Comparison of ENCODE assay signal across 8 cellular contexts in the genomic region with DNA sequence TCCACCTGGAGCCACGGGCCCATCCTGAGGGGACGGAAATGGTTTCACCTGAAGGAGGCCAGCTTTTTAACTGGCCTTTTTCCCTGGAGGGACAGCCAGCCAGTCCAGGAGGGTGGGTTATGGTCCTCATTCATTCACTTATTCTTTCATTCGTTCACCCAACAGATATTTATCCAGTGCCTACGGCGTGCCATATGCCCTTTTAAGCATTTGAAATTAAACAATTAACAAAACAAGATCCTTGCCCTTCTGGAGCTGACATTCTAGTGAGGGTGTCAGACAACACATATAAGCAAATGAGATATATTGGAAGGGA. TPM values are rescaled to one million over a fixed set of nuclear protein-coding genes. Genes with fewer than 3 reads are reported as not detected.
DNase-seq lines count a peak whose midpoint lies in the region; ATAC-seq and TF ChIP-seq lines count a peak whose summit lies in the region.

No MANE protein-coding gene starts in this region.

- ATAC-seq in CD8-positive, alpha-beta T cell = no peak
- ATAC-seq in GM21723 (IDR thresholded peaks at IDR 0.05; ENCODE audit: unreplicated experiment) (no peak), GM18868 (IDR thresholded peaks at IDR 0.05; ENCODE audit: unreplicated experiment) (no peak)

- H3K27ac Mint-ChIP-seq in CD8-positive, alpha-beta T cell = peak overlapping the region; percentile 28
- H3K27ac Mint-ChIP-seq in progenitor cell of endocrine pancreas = no peak overlapping the region

- no peak overlapping the region for H3K27ac ChIP-seq in CD8-positive, alpha-beta T cell (ENCODE audit: low read depth, low read length)
- H3K27ac ChIP-seq in OCI-LY7 (ENCODE audit: low read depth, low read length, poor library complexity, severe bottlenecking) = no peak overlapping the region

- no peak overlapping the region; the same call in 1 of the 2 replicates for H2AFZ ChIP-seq in OCI-LY7 (ENCODE audit: low read length)

- H3K4me2 ChIP-seq in OCI-LY7 (ENCODE audit: low read length) = peak overlapping the region; percentile 86

- no peaks in the 10 kb centered on the region for H3K9me2 ChIP-seq in OCI-LY7 (ENCODE audit: insufficient read depth, low read length)

- peak overlapping the region; percentile 58 for H3K4me3 Mint-ChIP-seq in CD8-positive, alpha-beta T cell
- peak overlapping the region; percentile 30 for H3K4me3 Mint-ChIP-seq in progenitor cell of endocrine pancreas (ENCODE audit: low read depth)

- no peaks in the 10 kb centered on the region for H3K9me3 ChIP-seq in CD8-positive, alpha-beta T cell (ENCODE audit: low read length)
- H3K9me3 ChIP-seq in OCI-LY7 (ENCODE audit: low read length) = no peaks in the 10 kb centered on the region

- H3K9me3 Mint-ChIP-seq in CD8-positive, alpha-beta T cell = no peaks in the 10 kb centered on the region
- no peaks in the 10 kb centered on the region for H3K9me3 Mint-ChIP-seq in progenitor cell of endocrine pancreas (ENCODE audit: low read depth)

- no peaks in the 10 kb centered on the region for H3K79me2 ChIP-seq in OCI-LY7 (ENCODE audit: insufficient read depth, low read depth, low read length)

- intact Hi-C loops in CD8-positive, alpha-beta T cell (cut with DNase I, micrococcal nuclease) = loop anchor here (1.0 kb wide), 1 partner anchor 8 kb away; no protein-coding TSS in a partner anchor
- intact Hi-C loops in OCI-LY7 (cut with micrococcal nuclease; ENCODE audit: unreplicated experiment) = no loop called here

- H4K20me1 ChIP-seq in OCI-LY7 (ENCODE audit: insufficient read depth, low read length) = no peaks in the 10 kb centered on the region

- no peaks in the 10 kb centered on the region for H3K27me3 ChIP-seq in CD8-positive, alpha-beta T cell (ENCODE audit: insufficient read depth, low read length)

- POLR2A ChIA-PET in CD8-positive, alpha-beta T cell (lab: Charles Lee) = interaction anchor here (1.0 to 1.9 kb wide), 8 partner anchors 8 to 266 kb away, joined by 3 to 14 read pairs (median 4); a partner anchor contains a TSS
- POLR2A ChIA-PET in OCI-LY7 (lab: Charles Lee) = no interaction called here

- H3K4me1 Mint-ChIP-seq in CD8-positive, alpha-beta T cell (ENCODE audit: low read depth) = peaks cover 9% of the 10 kb centered on the region
- peaks cover 1% of the 10 kb centered on the region for H3K4me1 Mint-ChIP-seq in progenitor cell of endocrine pancreas (ENCODE audit: low read depth)

- H3K4me3 ChIP-seq in CD8-positive, alpha-beta T cell (ENCODE audit: low read depth, low read length) = no peak overlapping the region
- H3K4me3 ChIP-seq in OCI-LY7 (ENCODE audit: low read depth, low read length, poor library complexity, severe bottlenecking) (peak overlapping the region; percentile 71), epithelial cell of proximal tubule (ENCODE audit: low read depth, low read length) (peak overlapping the region; percentile 31)

- no peaks in the 10 kb centered on the region for H3K36me3 Mint-ChIP-seq in CD8-positive, alpha-beta T cell
- no peaks in the 10 kb centered on the region for H3K36me3 Mint-ChIP-seq in progenitor cell of endocrine pancreas (ENCODE audit: insufficient read depth)

- no peak for DNase-seq in CD8-positive, alpha-beta T cell
- DNase-seq in OCI-LY7 (ENCODE audit: low spot score) (no peak), epithelial cell of proximal tubule (ENCODE audit: low read depth) (no peak), progenitor cell of endocrine pancreas (ENCODE audit: low spot score, unreplicated experiment) (no peak), dedifferentiated amniotic fluid mesenchymal stem cell (ENCODE audit: extremely low spot score) (no peak), NCI-H2107 (lab: John Stamatoyannopoulos, UW) (no peak)

- H3K27me3 Mint-ChIP-seq in CD8-positive, alpha-beta T cell (ENCODE audit: low read depth) = no peaks in the 10 kb centered on the region
- peaks cover 5% of the 10 kb centered on the region for H3K27me3 Mint-ChIP-seq in progenitor cell of endocrine pancreas

- no TSS peak for BruUV-seq in OCI-LY7 (replicated peaks; lab: Mats Ljungman, UMichigan)

- peaks cover 15% of the 10 kb centered on the region for H3K4me1 ChIP-seq in CD8-positive, alpha-beta T cell (ENCODE audit: insufficient read depth, low read length)
- H3K4me1 ChIP-seq in OCI-LY7 (ENCODE audit: insufficient read depth, low read length, poor library complexity, severe bottlenecking) = peaks cover 26% of the 10 kb centered on the region

- no peak for TF ChIP-seq CTCF in CD8-positive, alpha-beta T cell (IDR thresholded peaks at IDR 0.05)
- no peak for TF ChIP-seq CTCF in OCI-LY7 (conservative IDR thresholded peaks at IDR 0.05; ENCODE audit: low read length)
- TF ChIP-seq CTCF in epithelial cell of proximal tubule (conservative IDR thresholded peaks at IDR 0.05; ENCODE audit: low read depth, low read length) = no peak
- TF ChIP-seq CTCF in progenitor cell of endocrine pancreas (IDR thresholded peaks at IDR 0.05; ENCODE audit: unreplicated experiment) = no peak

- CTCF ChIA-PET in CD8-positive, alpha-beta T cell (lab: Charles Lee) = interaction anchor here (0.8 to 2.5 kb wide), 4 partner anchors 14 to 271 kb away, joined by 3 to 13 read pairs (median 3); no protein-coding TSS in a partner anchor
- CTCF ChIA-PET in OCI-LY7 (lab: Charles Lee; ENCODE audit: unreplicated experiment) = interaction anchor here (0.6 kb wide), 1 partner anchor 8 kb away, joined by 3 read pairs; a partner anchor contains a TSS

- no peaks in the 10 kb centered on the region for H3K36me3 ChIP-seq in CD8-positive, alpha-beta T cell (ENCODE audit: insufficient read depth, low read length)
- H3K36me3 ChIP-seq in OCI-LY7 (ENCODE audit: insufficient read depth, low read length) = no peaks in the 10 kb centered on the region

RNA-seq across cellular contexts. Expression of a gene that starts 0.4 kb away (rescaled TPM):
- 1 to 10 TPM; 3.5 to 3.6 TPM for total RNA-seq in CD8-positive, alpha-beta T cell
- total RNA-seq in OCI-LY7 (2014; rRNA removed; shearing (Covaris generic)) = 4.0 and 7.0 TPM in 2 replicates
- total RNA-seq in OCI-LY7 (2022) = 6.8 and 7.9 TPM in 2 replicates
- 4.0 and 8.4 TPM in 2 replicates for total RNA-seq in epithelial cell of proximal tubule
- 10.4 and 10.5 TPM in 2 replicates for total RNA-seq in progenitor cell of endocrine pancreas

RNA-seq across cellular contexts. Expression of a gene that starts 8.3 kb away (rescaled TPM):
- 10 to 100 TPM in 1 of 2 experiments, 1 to 10 TPM in 1; 9.4 to 10.5 TPM for total RNA-seq in CD8-positive, alpha-beta T cell
- 13.1 and 17.8 TPM in 2 replicates for total RNA-seq in OCI-LY7 (2014; rRNA removed; shearing (Covaris generic))
- 25.0 and 25.8 TPM in 2 replicates for total RNA-seq in OCI-LY7 (2022)
- 8.9 and 16.3 TPM in 2 replicates for total RNA-seq in epithelial cell of proximal tubule
- total RNA-seq in progenitor cell of endocrine pancreas = 16.1 and 16.8 TPM in 2 replicates

RNA-seq across cellular contexts. Expression of a gene that starts 13.8 kb away (rescaled TPM):
- 100 to 1,000 TPM; 130 to 131 TPM for total RNA-seq in CD8-positive, alpha-beta T cell
- total RNA-seq in OCI-LY7 (2014; rRNA removed; shearing (Covaris generic)) = 263 and 329 TPM in 2 replicates
- total RNA-seq in OCI-LY7 (2022) = 213 and 228 TPM in 2 replicates
- 315 and 359 TPM in 2 replicates for total RNA-seq in epithelial cell of proximal tubule
- total RNA-seq in progenitor cell of endocrine pancreas = 122 and 127 TPM in 2 replicates
